Comparison of ENCODE assay signal across 1 cellular context in genomic region chr6:155493694-155494143, GRCh38.
A peak's percentile ranks its signal among the peaks of the same experiment; 100 is the strongest.
TF ChIP-seq lines count a peak whose summit lies in the region.

No MANE protein-coding gene starts in this region.

TF ChIP-seq in HepG2, 621 proteins besides CTCF, POLR2A, EP300 and RAD21 (continued from another document and continues in another):
- TF ChIP-seq, protein P1, sequence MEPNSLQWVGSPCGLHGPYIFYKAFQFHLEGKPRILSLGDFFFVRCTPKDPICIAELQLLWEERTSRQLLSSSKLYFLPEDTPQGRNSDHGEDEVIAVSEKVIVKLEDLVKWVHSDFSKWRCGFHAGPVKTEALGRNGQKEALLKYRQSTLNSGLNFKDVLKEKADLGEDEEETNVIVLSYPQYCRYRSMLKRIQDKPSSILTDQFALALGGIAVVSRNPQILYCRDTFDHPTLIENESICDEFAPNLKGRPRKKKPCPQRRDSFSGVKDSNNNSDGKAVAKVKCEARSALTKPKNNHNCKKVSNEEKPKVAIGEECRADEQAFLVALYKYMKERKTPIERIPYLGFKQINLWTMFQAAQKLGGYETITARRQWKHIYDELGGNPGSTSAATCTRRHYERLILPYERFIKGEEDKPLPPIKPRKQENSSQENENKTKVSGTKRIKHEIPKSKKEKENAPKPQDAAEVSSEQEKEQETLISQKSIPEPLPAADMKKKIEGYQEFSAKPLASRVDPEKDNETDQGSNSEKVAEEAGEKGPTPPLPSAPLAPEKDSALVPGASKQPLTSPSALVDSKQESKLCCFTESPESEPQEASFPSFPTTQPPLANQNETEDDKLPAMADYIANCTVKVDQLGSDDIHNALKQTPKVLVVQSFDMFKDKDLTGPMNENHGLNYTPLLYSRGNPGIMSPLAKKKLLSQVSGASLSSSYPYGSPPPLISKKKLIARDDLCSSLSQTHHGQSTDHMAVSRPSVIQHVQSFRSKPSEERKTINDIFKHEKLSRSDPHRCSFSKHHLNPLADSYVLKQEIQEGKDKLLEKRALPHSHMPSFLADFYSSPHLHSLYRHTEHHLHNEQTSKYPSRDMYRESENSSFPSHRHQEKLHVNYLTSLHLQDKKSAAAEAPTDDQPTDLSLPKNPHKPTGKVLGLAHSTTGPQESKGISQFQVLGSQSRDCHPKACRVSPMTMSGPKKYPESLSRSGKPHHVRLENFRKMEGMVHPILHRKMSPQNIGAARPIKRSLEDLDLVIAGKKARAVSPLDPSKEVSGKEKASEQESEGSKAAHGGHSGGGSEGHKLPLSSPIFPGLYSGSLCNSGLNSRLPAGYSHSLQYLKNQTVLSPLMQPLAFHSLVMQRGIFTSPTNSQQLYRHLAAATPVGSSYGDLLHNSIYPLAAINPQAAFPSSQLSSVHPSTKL (CRISPR knock-in tag; IDR thresholded peaks at IDR 0.05): peak; percentile 82
- TF ChIP-seq ZNF883 (CRISPR knock-in tag; IDR thresholded peaks at IDR 0.05; ENCODE audit: not compliant biosample characterization) (no peak), NPAS2 (CRISPR knock-in tag; IDR thresholded peaks at IDR 0.05; ENCODE audit: borderline replicate concordance) (no peak), RORA (CRISPR knock-in tag; IDR thresholded peaks at IDR 0.05) (no peak), ZFYVE20 (CRISPR knock-in tag; IDR thresholded peaks at IDR 0.05; ENCODE audit: borderline replicate concordance, low read depth) (no peak), IRF9 (CRISPR knock-in tag; IDR thresholded peaks at IDR 0.05; ENCODE audit: borderline replicate concordance) (no peak), ZBTB33 (CRISPR knock-in tag; IDR thresholded peaks at IDR 0.05) (peak; percentile 79; the same call in 1 of the 2 replicates), ISL2 (CRISPR knock-in tag; IDR thresholded peaks at IDR 0.05) (peak; percentile 65), ZNF33B (CRISPR knock-in tag; IDR thresholded peaks at IDR 0.05) (no peak), ZNF839 (CRISPR knock-in tag; IDR thresholded peaks at IDR 0.05; ENCODE audit: borderline replicate concordance) (no peak), ZBTB10 (CRISPR knock-in tag; IDR thresholded peaks at IDR 0.05; ENCODE audit: borderline replicate concordance) (no peak), SRF (IDR thresholded peaks at IDR 0.05; ENCODE audit: low read depth, low read length) (no peak), ZNF777 (CRISPR knock-in tag; IDR thresholded peaks at IDR 0.05) (no peak), E2F5 (CRISPR knock-in tag; conservative IDR thresholded peaks at IDR 0.05) (no peak), EHMT2 (IDR thresholded peaks at IDR 0.05; ENCODE audit: borderline replicate concordance, low read depth, low read length) (no peak), ZUFSP (CRISPR knock-in tag; IDR thresholded peaks at IDR 0.05; ENCODE audit: borderline replicate concordance) (no peak), ZNF589 (CRISPR knock-in tag; conservative IDR thresholded peaks at IDR 0.05) (no peak), SOX13 (IDR thresholded peaks at IDR 0.05) (no peak), SOX13 (CRISPR knock-in tag; conservative IDR thresholded peaks at IDR 0.05 in 1 of 2, IDR thresholded peaks at IDR 0.05 in 1 of 2) (peak in 1 of 2 experiments; percentile 55; a peak in 1 of 4 replicates), CBX2 (IDR thresholded peaks at IDR 0.05; ENCODE audit: low read depth, low read length) (no peak), CBX2 (CRISPR knock-in tag; IDR thresholded peaks at IDR 0.05; ENCODE audit: low read depth) (no peak), IRF2 (CRISPR knock-in tag; IDR thresholded peaks at IDR 0.05) (no peak), ZSCAN25 (CRISPR knock-in tag; IDR thresholded peaks at IDR 0.05) (no peak), YY1 (IDR thresholded peaks at IDR 0.05; ENCODE audit: insufficient read depth, insufficient replicate concordance, low read depth, low read length) (no peak), PBX2 (CRISPR knock-in tag; IDR thresholded peaks at IDR 0.05) (no peak), ATF4 (CRISPR knock-in tag; IDR thresholded peaks at IDR 0.05) (peak in 1 of 2 experiments; percentile 63; a peak in 1 of 4 replicates), YEATS2 (CRISPR knock-in tag; IDR thresholded peaks at IDR 0.05; ENCODE audit: borderline replicate concordance) (peak; percentile 30; the same call in 1 of the 2 replicates), ZNF598 (CRISPR knock-in tag; IDR thresholded peaks at IDR 0.05; ENCODE audit: borderline replicate concordance) (no peak), HINFP (CRISPR knock-in tag; IDR thresholded peaks at IDR 0.05; ENCODE audit: low read depth) (no peak), CSRNP2 (CRISPR knock-in tag; conservative IDR thresholded peaks at IDR 0.05; ENCODE audit: low read depth) (no peak), IRX3 (CRISPR knock-in tag; IDR thresholded peaks at IDR 0.05; ENCODE audit: borderline replicate concordance, low read depth) (no peak), CEBPG (CRISPR knock-in tag; IDR thresholded peaks at IDR 0.05) (peak; percentile 42), ZNF773 (CRISPR knock-in tag; IDR thresholded peaks at IDR 0.05; ENCODE audit: borderline replicate concordance) (no peak)
- TF ChIP-seq, protein P2, sequence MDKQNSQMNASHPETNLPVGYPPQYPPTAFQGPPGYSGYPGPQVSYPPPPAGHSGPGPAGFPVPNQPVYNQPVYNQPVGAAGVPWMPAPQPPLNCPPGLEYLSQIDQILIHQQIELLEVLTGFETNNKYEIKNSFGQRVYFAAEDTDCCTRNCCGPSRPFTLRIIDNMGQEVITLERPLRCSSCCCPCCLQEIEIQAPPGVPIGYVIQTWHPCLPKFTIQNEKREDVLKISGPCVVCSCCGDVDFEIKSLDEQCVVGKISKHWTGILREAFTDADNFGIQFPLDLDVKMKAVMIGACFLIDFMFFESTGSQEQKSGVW (CRISPR knock-in tag; IDR thresholded peaks at IDR 0.05; ENCODE audit: borderline replicate concordance): no peak
- TF ChIP-seq, protein P3, sequence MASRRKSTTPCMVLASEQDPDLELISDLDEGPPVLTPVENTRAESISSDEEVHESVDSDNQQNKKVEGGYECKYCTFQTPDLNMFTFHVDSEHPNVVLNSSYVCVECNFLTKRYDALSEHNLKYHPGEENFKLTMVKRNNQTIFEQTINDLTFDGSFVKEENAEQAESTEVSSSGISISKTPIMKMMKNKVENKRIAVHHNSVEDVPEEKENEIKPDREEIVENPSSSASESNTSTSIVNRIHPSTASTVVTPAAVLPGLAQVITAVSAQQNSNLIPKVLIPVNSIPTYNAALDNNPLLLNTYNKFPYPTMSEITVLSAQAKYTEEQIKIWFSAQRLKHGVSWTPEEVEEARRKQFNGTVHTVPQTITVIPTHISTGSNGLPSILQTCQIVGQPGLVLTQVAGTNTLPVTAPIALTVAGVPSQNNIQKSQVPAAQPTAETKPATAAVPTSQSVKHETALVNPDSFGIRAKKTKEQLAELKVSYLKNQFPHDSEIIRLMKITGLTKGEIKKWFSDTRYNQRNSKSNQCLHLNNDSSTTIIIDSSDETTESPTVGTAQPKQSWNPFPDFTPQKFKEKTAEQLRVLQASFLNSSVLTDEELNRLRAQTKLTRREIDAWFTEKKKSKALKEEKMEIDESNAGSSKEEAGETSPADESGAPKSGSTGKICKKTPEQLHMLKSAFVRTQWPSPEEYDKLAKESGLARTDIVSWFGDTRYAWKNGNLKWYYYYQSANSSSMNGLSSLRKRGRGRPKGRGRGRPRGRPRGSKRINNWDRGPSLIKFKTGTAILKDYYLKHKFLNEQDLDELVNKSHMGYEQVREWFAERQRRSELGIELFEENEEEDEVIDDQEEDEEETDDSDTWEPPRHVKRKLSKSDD (CRISPR knock-in tag; IDR thresholded peaks at IDR 0.05; ENCODE audit: low read depth): no peak
